22 cellular contexts compared by ENCODE assay signal in genomic region chr13:25766576-25766975, GRCh38.
"Had no signal": no experiment of that assay in that cellular context is flagged by ENCODE, and none has a peak within 500 bp of the region (broad histone marks: within the 10 kb centered on the region; RNA-seq: fewer than 3 reads in every experiment).

No MANE protein-coding gene starts in this region.

- ATAC-seq: effector memory CD8-positive, alpha-beta T cell; esophagus mucosa; gastroesophageal sphincter; heart right ventricle; left cardiac atrium; left lung; left ventricle myocardium superior; naive thymus-derived CD4-positive, alpha-beta T cell had no signal

- DNase-seq: colonic mucosa; cortex of kidney; effector CD8-positive, alpha-beta T cell; effector memory CD8-positive, alpha-beta T cell; endodermal cell; erythroblast; esophagus squamous epithelium; foreskin fibroblast; glutamatergic neuron; head of caudate nucleus; heart right ventricle; hippocampal formation; kidney; kidney glomerular epithelial cell; left cardiac atrium; left lung; left ventricle myocardium superior; mesenchymal stem cell; midbrain; naive thymus-derived CD4-positive, alpha-beta T cell had no signal
